ENCODE assay signal across 8 cellular contexts in genomic region chr12:94941440-94941862, GRCh38.
DNase-seq lines count a peak whose midpoint lies in the region; ATAC-seq lines count a peak whose summit lies in the region.

No MANE protein-coding gene starts in this region.

- peak overlapping the region; percentile 87 to 98 (median 91) for H3K27ac Mint-ChIP-seq in immature natural killer cell

- H3K4me1 Mint-ChIP-seq in immature natural killer cell: peaks cover 75 to 85% of the 10 kb centered on the region in 2 donors

- peak overlapping the region; percentile 47 to 77 (median 64) for H3K4me3 Mint-ChIP-seq in immature natural killer cell

- DNase-seq in NCI-H748 treated with DMSO at 0.1 percent for 48 hours (lab: John Stamatoyannopoulos, UW) (peak; percentile 39), immature natural killer cell (peak; percentile 75 to 81 (median 78)), GM19238 (ENCODE audit: insufficient read length, low spot score) (no peak), epidermal melanocyte (ENCODE audit: insufficient read length, low spot score) (no peak)
- DNase-seq in activated T-helper 9 cell treated with anti-CD3 and anti-CD28 coated beads, Interleukin-2, amount 50 U/mL, for 16 hours (ENCODE audit: low read depth): peak; percentile 24
- peak; percentile 36 for DNase-seq in stimulated activated CD8-positive, alpha-beta memory T cell treated with anti-CD3 and anti-CD28 coated beads, Interleukin-4, amount 100 ng/mL, for 24 hours (ENCODE audit: low read depth)

- peaks cover 8 to 15% (median 13%) of the 10 kb centered on the region in 3 donors for H3K27me3 Mint-ChIP-seq in immature natural killer cell (ENCODE audit: low read depth in 3 of 3)

- H3K36me3 Mint-ChIP-seq in immature natural killer cell: peaks cover 12 to 23% (median 21%) of the 10 kb centered on the region in 3 donors

- ATAC-seq in GM21619 (IDR thresholded peaks at IDR 0.05; ENCODE audit: unreplicated experiment) (peak; percentile 45), HG03439 (IDR thresholded peaks at IDR 0.05; ENCODE audit: unreplicated experiment) (no peak)

- peaks cover 12 to 35% (median 20%) of the 10 kb centered on the region in 6 donors for H3K9me3 Mint-ChIP-seq in immature natural killer cell

Comparison
In these comparisons a context has a peak if more than half of its experiments do, and no peak if none do; other contexts are left out.
1. DNase-seq: peak in NCI-H748 treated with DMSO at 0.1 percent for 48 hours (single experiment), activated T-helper 9 cell treated with anti-CD3 and anti-CD28 coated beads, Interleukin-2, amount 50 U/mL, for 16 hours (single experiment), immature natural killer cell (3 of 3) and stimulated activated CD8-positive, alpha-beta memory T cell treated with anti-CD3 and anti-CD28 coated beads, Interleukin-4, amount 100 ng/mL, for 24 hours (single experiment); none in GM19238 (single experiment) and epidermal melanocyte (single experiment).